In genomic region chr5:154829181-154829588, GRCh38 we compare ENCODE assay signal across 12 cellular contexts. TPM values are rescaled to one million over a fixed set of nuclear protein-coding genes. Genes with fewer than 3 reads are reported as not detected.
DNase-seq lines count a peak whose midpoint lies in the region; ATAC-seq, FAIRE-seq and TF ChIP-seq lines count a peak whose summit lies in the region.
"Had no signal": no experiment of that assay in that cellular context is flagged by ENCODE, and none has a peak within 500 bp of the region (broad histone marks: within the 10 kb centered on the region; RNA-seq: fewer than 3 reads in every experiment).

No MANE protein-coding gene starts in this region.

- FAIRE-seq in D721Med (lab: Jason Lieb, UNC) = no peak
- FAIRE-seq: islet of Langerhans had no signal

- ATAC-seq in activated CD8-positive, alpha-beta T cell treated with anti-CD3 and anti-CD28 coated beads, Interleukin-2, amount 10 ng/mL, durations not matched to agents 7 days and 5 days = no peak
- ATAC-seq in lung (ENCODE audit: insufficient read depth, low FRiP score) = peak; percentile 17

- CTCF ChIA-PET in CD4-positive, alpha-beta memory T cell (lab: Charles Lee; ENCODE audit: partially characterized antibody) = interaction anchor here (0.7 to 2.0 kb wide), 3 partner anchors 28 to 177 kb away, joined by 3 to 5 read pairs (median 4); no protein-coding TSS in a partner anchor
- CTCF ChIA-PET in activated CD8-positive, alpha-beta T cell treated with anti-CD3 and anti-CD28 coated beads, Interleukin-2, amount 10 ng/mL, durations not matched to agents 7 days and 5 days (lab: Charles Lee) = interaction anchor here (0.6 to 1.0 kb wide), 3 partner anchors 18 to 654 kb away, joined by 3 to 4 read pairs (median 4); no protein-coding TSS in a partner anchor

- peaks cover 2 to 9% of the 10 kb centered on the region in 2 donors for H3K36me3 Mint-ChIP-seq in CD4-positive, alpha-beta memory T cell
- H3K36me3 Mint-ChIP-seq in activated CD8-positive, alpha-beta T cell treated with anti-CD3 and anti-CD28 coated beads, Interleukin-2, amount 10 ng/mL, durations not matched to agents 7 days and 5 days (ENCODE audit: low read depth) = peaks cover 28% of the 10 kb centered on the region

- no peaks in the 10 kb centered on the region for H3K27me3 ChIP-seq in CD4-positive, alpha-beta memory T cell (ENCODE audit: insufficient read depth, low read length)
- no peaks in the 10 kb centered on the region for H3K27me3 ChIP-seq in lung (ENCODE audit: control insufficient read depth, insufficient read depth)
- H3K27me3 ChIP-seq: brain microvascular endothelial cell had no signal

- intact Hi-C loops in CD4-positive, alpha-beta memory T cell (cut with micrococcal nuclease) = no loop called here

- peak overlapping the region in 1 of 2 donors; percentile 8 for H3K4me3 ChIP-seq in CD4-positive, alpha-beta memory T cell (ENCODE audit: low read length in 2 of 2)
- no peak overlapping the region for H3K4me3 ChIP-seq in lung

- in situ Hi-C loops in KBM-7 (cut with MboI; ENCODE audit: low pct_unique_long_range_greater_than_20kb, low sequenced_read_pairs) = no loop called here

- 62 to 87% methylated on average over 2 of the region's 2 CpGs for WGBS in lung, 2 donors

- H3K4me1 ChIP-seq in CD4-positive, alpha-beta memory T cell (ENCODE audit: insufficient read depth, low read length) = peaks cover 42% of the 10 kb centered on the region
- H3K4me1 ChIP-seq in lung (ENCODE audit: control insufficient read depth in 2 of 2, insufficient read depth in 2 of 2, low read length in 2 of 2) = peaks cover 0 to 11% of the 10 kb centered on the region in 2 donors

- H3K27ac Mint-ChIP-seq in CD4-positive, alpha-beta memory T cell = peak overlapping the region; percentile 70 to 94 (median 88)
- peak overlapping the region; percentile 83 for H3K27ac Mint-ChIP-seq in activated CD8-positive, alpha-beta T cell treated with anti-CD3 and anti-CD28 coated beads, Interleukin-2, amount 10 ng/mL, durations not matched to agents 7 days and 5 days

- POLR2A ChIA-PET in CD4-positive, alpha-beta memory T cell (lab: Charles Lee; ENCODE audit: partially characterized antibody) = interaction anchor here (0.7 to 2.4 kb wide), 9 partner anchors 10 to 639 kb away, joined by 3 to 30 read pairs (median 3); partner anchors contain the start of genes CNOT8 and GALNT10
- POLR2A ChIA-PET in activated CD8-positive, alpha-beta T cell treated with anti-CD3 and anti-CD28 coated beads, Interleukin-2, amount 10 ng/mL, durations not matched to agents 7 days and 5 days (lab: Charles Lee) = interaction anchor here (1.1 to 1.5 kb wide), 3 partner anchors 9 to 29 kb away, joined by 4 read pairs; partner anchors contain the start of gene CNOT8

- no peaks in the 10 kb centered on the region for H3K9me3 ChIP-seq in CD4-positive, alpha-beta memory T cell (ENCODE audit: control insufficient read depth in 1 of 2, low read length in 2 of 2)
- H3K9me3 ChIP-seq in lung (ENCODE audit: control insufficient read depth in 2 of 2, insufficient read depth in 1 of 2, low read length in 1 of 2) = no peaks in the 10 kb centered on the region

- no peak for TF ChIP-seq CTCF in lung (IDR thresholded peaks at IDR 0.05; ENCODE audit: control extremely low read depth, extremely low read depth)
- TF ChIP-seq CTCF in D721Med (IDR thresholded peaks at IDR 0.05; ENCODE audit: insufficient read depth, missing control alignments) = no peak

- no peaks in the 10 kb centered on the region for H3K27me3 Mint-ChIP-seq in CD4-positive, alpha-beta memory T cell
- H3K27me3 Mint-ChIP-seq in activated CD8-positive, alpha-beta T cell treated with anti-CD3 and anti-CD28 coated beads, Interleukin-2, amount 10 ng/mL, durations not matched to agents 7 days and 5 days (ENCODE audit: low read depth) = no peaks in the 10 kb centered on the region

- H3K36me3 ChIP-seq in CD4-positive, alpha-beta memory T cell (ENCODE audit: insufficient read depth, low read length) = no peaks in the 10 kb centered on the region
- peaks cover 18 to 19% of the 10 kb centered on the region in 2 donors for H3K36me3 ChIP-seq in lung (ENCODE audit: control insufficient read depth in 2 of 2, insufficient read depth in 2 of 2, low read length in 2 of 2)
- H3K36me3 ChIP-seq: brain microvascular endothelial cell had no signal

- no peak for DNase-seq in CD4-positive, alpha-beta memory T cell
- DNase-seq in DMS79 treated with DMSO at 0.1 percent for 48 hours (lab: John Stamatoyannopoulos, UW) = peak; percentile 36
- no peak for DNase-seq in activated CD8-positive, alpha-beta T cell treated with anti-CD3 and anti-CD28 coated beads, Interleukin-2, amount 10 ng/mL, durations not matched to agents 7 days and 5 days
- DNase-seq in lung (ENCODE audit: low spot score) = no peak
- no peak for DNase-seq in HuH-7.5 (ENCODE audit: low spot score)
- no peak for DNase-seq in KBM-7
- no peak for DNase-seq in D721Med (ENCODE audit: insufficient read length, low spot score)
- no peak for DNase-seq in C1 segment of cervical spinal cord (lab: John Stamatoyannopoulos, UW)
- DNase-seq: brain microvascular endothelial cell, MV-4-11, NCI-H748 treated with DMSO at 0.1 percent for 48 hours had no signal

- peaks cover 27 to 50% (median 39%) of the 10 kb centered on the region in 4 donors for H3K4me1 Mint-ChIP-seq in CD4-positive, alpha-beta memory T cell
- peaks cover 35% of the 10 kb centered on the region for H3K4me1 Mint-ChIP-seq in activated CD8-positive, alpha-beta T cell treated with anti-CD3 and anti-CD28 coated beads, Interleukin-2, amount 10 ng/mL, durations not matched to agents 7 days and 5 days (ENCODE audit: low read depth)

- peak overlapping the region in 7 of 8 donors; percentile 55 to 83 (median 75) for H3K4me3 Mint-ChIP-seq in CD4-positive, alpha-beta memory T cell
- no peak overlapping the region for H3K4me3 Mint-ChIP-seq in activated CD8-positive, alpha-beta T cell treated with anti-CD3 and anti-CD28 coated beads, Interleukin-2, amount 10 ng/mL, durations not matched to agents 7 days and 5 days

- no peaks in the 10 kb centered on the region for H3K9me3 Mint-ChIP-seq in CD4-positive, alpha-beta memory T cell
- no peaks in the 10 kb centered on the region for H3K9me3 Mint-ChIP-seq in activated CD8-positive, alpha-beta T cell treated with anti-CD3 and anti-CD28 coated beads, Interleukin-2, amount 10 ng/mL, durations not matched to agents 7 days and 5 days (ENCODE audit: insufficient read depth)

- H3K27ac ChIP-seq in CD4-positive, alpha-beta memory T cell (ENCODE audit: low read depth, low read length) = peak overlapping the region; percentile 38
- H3K27ac ChIP-seq in lung (ENCODE audit: low read depth in 1 of 2, low read length in 1 of 2) = peak overlapping the region in 1 of 2 donors; percentile 85
- H3K27ac ChIP-seq: brain microvascular endothelial cell had no signal

RNA-seq across cellular contexts. Expression of gene FAXDC2, which starts 21.2 kb away (rescaled TPM):
- under 1 TPM in 1 of 2 experiments, not detected in 1; 0.47 TPM for total RNA-seq in CD4-positive, alpha-beta memory T cell
- 1 to 10 TPM in 1 of 2 donors, not detected in 1; 1.7 TPM for polyA plus RNA-seq in CD4-positive, alpha-beta memory T cell
- not detected for total RNA-seq in activated CD8-positive, alpha-beta T cell treated with anti-CD3 and anti-CD28 coated beads, Interleukin-2, amount 10 ng/mL, durations not matched to agents 7 days and 5 days
- total RNA-seq in lung = 10 to 100 TPM; 21.0 to 37.5 TPM
- 10 to 100 TPM; 11.1 to 13.2 TPM for polyA plus RNA-seq in lung

RNA-seq across cellular contexts. Expression of gene CNOT8, which starts 29.2 kb away (rescaled TPM):
- 100 to 1,000 TPM; 110 to 115 TPM for total RNA-seq in CD4-positive, alpha-beta memory T cell
- polyA plus RNA-seq in CD4-positive, alpha-beta memory T cell = 100 to 1,000 TPM; 164 to 243 TPM
- total RNA-seq in activated CD8-positive, alpha-beta T cell treated with anti-CD3 and anti-CD28 coated beads, Interleukin-2, amount 10 ng/mL, durations not matched to agents 7 days and 5 days = 10 to 100 TPM; 67.4 to 68.4 TPM
- total RNA-seq in lung = 10 to 100 TPM; 62.6 to 87.0 TPM
- polyA plus RNA-seq in lung = 10 to 100 TPM; 53.9 to 74.9 TPM

Comparison
In these comparisons a context has a peak if more than half of its experiments do, and no peak if none do; other contexts are left out.
1. RNA of gene FAXDC2, which starts 21.2 kb away (total RNA-seq): 21.0 to 37.5 TPM in lung; 0.47 TPM in CD4-positive, alpha-beta memory T cell and not detected in activated CD8-positive, alpha-beta T cell treated with anti-CD3 and anti-CD28 coated beads, Interleukin-2, amount 10 ng/mL, durations not matched to agents 7 days and 5 days; every median in the first group is over 10 times any median in the second.